ENCODE assay signal across 13 cellular contexts in the genomic region with DNA sequence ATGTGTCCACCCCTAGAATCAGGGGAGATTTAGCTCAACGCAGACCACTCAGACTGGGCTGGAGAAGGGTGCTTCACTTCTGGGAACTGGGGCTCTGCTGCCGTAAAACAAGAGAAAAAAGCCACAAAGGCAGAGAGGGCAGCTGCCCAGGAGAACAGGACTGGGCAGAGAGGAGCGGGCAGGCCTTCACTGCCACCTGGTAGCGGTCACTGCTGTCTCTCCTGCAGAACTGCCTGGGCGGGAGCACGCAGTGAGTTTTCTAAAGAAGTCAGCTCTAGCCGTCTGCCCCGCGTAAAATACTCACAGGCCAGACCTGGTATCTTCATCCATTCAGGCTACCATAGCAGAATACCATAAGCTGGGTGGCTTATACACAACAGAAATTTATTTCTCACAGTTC.
DNase-seq lines count a peak whose midpoint lies in the region; ATAC-seq lines count a peak whose summit lies in the region.
"Had no signal": no experiment of that assay in that cellular context is flagged by ENCODE, and none has a peak within 500 bp of the region (broad histone marks: within the 10 kb centered on the region; RNA-seq: fewer than 3 reads in every experiment).

No MANE protein-coding gene starts in this region.

- ATAC-seq in GM19397 (IDR thresholded peaks at IDR 0.05; ENCODE audit: unreplicated experiment) (no peak), HG02885 (IDR thresholded peaks at IDR 0.05; ENCODE audit: poor library complexity, unreplicated experiment) (no peak)
- ATAC-seq: A549, GM23338, HepG2 had no signal

- H3K27ac ChIP-seq in caudate nucleus (ENCODE audit: low read depth, low read length) (peak overlapping the region; percentile 68), layer of hippocampus (ENCODE audit: low read depth, low read length) (peak overlapping the region; percentile 92)
- H3K27ac ChIP-seq: A549 had no signal

- peak; percentile 61 for DNase-seq in G401 (ENCODE audit: low spot score)
- DNase-seq in caudate nucleus (lab: John Stamatoyannopoulos, UW): peak in 1 of 61 donors; percentile 21
- DNase-seq in superior temporal gyrus (ENCODE audit: extremely low spot score): peak; percentile 4
- DNase-seq in posterior vena cava (ENCODE audit: low spot score): no peak
- DNase-seq: CD4-positive, CD25-positive, alpha-beta regulatory T cell; DMS53; H7 had no signal

- intact Hi-C loops in posterior vena cava (cut with DNase I): no loop called here

- H3K27me3 ChIP-seq in layer of hippocampus (ENCODE audit: control insufficient read depth, insufficient read depth, low read length): no peaks in the 10 kb centered on the region

- in situ Hi-C loops in G401 (cut with HindIII; ENCODE audit: low sequenced_read_pairs): no loop called here
